ENCODE assay signal across 16 cellular contexts in the genomic region with DNA sequence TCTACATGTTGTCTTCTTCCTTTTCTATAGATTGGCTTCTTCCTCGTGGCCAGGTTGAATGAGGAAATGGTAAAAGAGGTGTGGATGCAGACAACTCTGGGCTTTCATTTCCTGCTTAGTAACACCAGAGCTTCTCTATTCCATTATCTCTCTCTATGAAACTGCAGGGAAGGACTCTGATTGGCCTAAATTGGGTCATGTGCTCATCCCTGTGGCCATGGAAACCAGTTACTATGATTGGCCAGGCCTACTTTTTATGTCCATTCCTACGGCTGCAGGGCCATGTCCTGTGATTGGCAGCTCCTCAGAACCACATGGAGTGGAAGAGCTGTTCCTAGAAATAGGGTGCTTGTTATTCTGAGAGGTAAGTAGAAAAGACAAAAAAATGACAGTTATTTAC.
DNase-seq lines count a peak whose midpoint lies in the region; ATAC-seq and TF ChIP-seq lines count a peak whose summit lies in the region.
"Had no signal": no experiment of that assay in that cellular context is flagged by ENCODE, and none has a peak within 500 bp of the region (broad histone marks: within the 10 kb centered on the region; RNA-seq: fewer than 3 reads in every experiment).

No MANE protein-coding gene starts in this region.

- H3K27me3 Mint-ChIP-seq in type B pancreatic cell, result peaks cover 11% of the 10 kb centered on the region
- H3K27me3 Mint-ChIP-seq in activated CD4-positive, alpha-beta T cell treated with anti-CD3 and anti-CD28 coated beads for 36 hours, result peaks cover 3% of the 10 kb centered on the region

- peak; percentile 1 for DNase-seq in DMS53 (lab: John Stamatoyannopoulos, UW)
- DNase-seq in DMS53 treated with DMSO at 0.1 percent for 48 hours (lab: John Stamatoyannopoulos, UW; ENCODE audit: unreplicated experiment), result no peak
- peak; percentile 27 for DNase-seq in SK-N-DZ (ENCODE audit: low spot score)
- DNase-seq in left colon, result no peak
- no peak for DNase-seq in type B pancreatic cell (ENCODE audit: extremely low spot score, unreplicated experiment)
- no peak for DNase-seq in activated CD4-positive, alpha-beta T cell treated with anti-CD3 and anti-CD28 coated beads for 36 hours
- DNase-seq in iPS-NIHi7 (ENCODE audit: extremely low spot score), result no peak
- no peak for DNase-seq in KG1 (lab: John Stamatoyannopoulos, UW)
- DNase-seq: 8988T; C1 segment of cervical spinal cord; NCI-H1436; NCI-H226; NCI-H526 treated with DMSO at 0.1 percent for 48 hours; NK-92 treated with Interleukin-12 subunit alpha and Interleukin-12 subunit beta, amount 100 ng/mL, for 24 hours; SJCRH30 had no signal

- peaks cover 22% of the 10 kb centered on the region for H3K4me1 Mint-ChIP-seq in type B pancreatic cell (ENCODE audit: unreplicated experiment)
- no peaks in the 10 kb centered on the region for H3K4me1 Mint-ChIP-seq in activated CD4-positive, alpha-beta T cell treated with anti-CD3 and anti-CD28 coated beads for 36 hours

- H3K27ac Mint-ChIP-seq in type B pancreatic cell, result peak overlapping the region; percentile 19
- H3K27ac Mint-ChIP-seq in activated CD4-positive, alpha-beta T cell treated with anti-CD3 and anti-CD28 coated beads for 36 hours, result no peak overlapping the region

- no peak overlapping the region for H3K4me3 Mint-ChIP-seq in type B pancreatic cell
- H3K4me3 Mint-ChIP-seq in activated CD4-positive, alpha-beta T cell treated with anti-CD3 and anti-CD28 coated beads for 36 hours, result no peak overlapping the region

- intact Hi-C loops in left colon (cut with DNase I, micrococcal nuclease), result no loop called here
- intact Hi-C loops in activated CD4-positive, alpha-beta T cell treated with anti-CD3 and anti-CD28 coated beads for 36 hours (cut with DNase I, micrococcal nuclease), result no loop called here

- H3K36me3 Mint-ChIP-seq in type B pancreatic cell, result no peaks in the 10 kb centered on the region
- no peaks in the 10 kb centered on the region for H3K36me3 Mint-ChIP-seq in activated CD4-positive, alpha-beta T cell treated with anti-CD3 and anti-CD28 coated beads for 36 hours (ENCODE audit: low read depth)

- POLR2A ChIA-PET in activated CD4-positive, alpha-beta T cell treated with anti-CD3 and anti-CD28 coated beads for 36 hours (lab: Charles Lee), result no interaction called here

- CTCF ChIA-PET in activated CD4-positive, alpha-beta T cell treated with anti-CD3 and anti-CD28 coated beads for 36 hours (lab: Charles Lee), result interaction anchor here (0.9 kb wide), 1 partner anchor 1766 kb away, joined by 3 read pairs; no protein-coding TSS in a partner anchor

- ATAC-seq in left colon, result peak; percentile 66
- ATAC-seq in activated CD4-positive, alpha-beta T cell treated with anti-CD3 and anti-CD28 coated beads for 36 hours, result no peak
- ATAC-seq: GM12878 had no signal

- no peak for TF ChIP-seq CTCF in type B pancreatic cell (conservative IDR thresholded peaks at IDR 0.05)

- H3K9me3 Mint-ChIP-seq in type B pancreatic cell, result peaks cover 6% of the 10 kb centered on the region
- peaks cover 8% of the 10 kb centered on the region for H3K9me3 Mint-ChIP-seq in activated CD4-positive, alpha-beta T cell treated with anti-CD3 and anti-CD28 coated beads for 36 hours (ENCODE audit: low read depth)

Comparison
In these comparisons a context has a peak if more than half of its experiments do, and no peak if none do; other contexts are left out.
1. DNase-seq: peak in DMS53 (single experiment) and SK-N-DZ (single experiment); none in DMS53 treated with DMSO at 0.1 percent for 48 hours (single experiment), left colon (0 of 2), type B pancreatic cell (single experiment), activated CD4-positive, alpha-beta T cell treated with anti-CD3 and anti-CD28 coated beads for 36 hours (single experiment), iPS-NIHi7 (single experiment) and KG1 (single experiment).